Comparison of ENCODE assay signal across 1 cellular context in the genomic region with DNA sequence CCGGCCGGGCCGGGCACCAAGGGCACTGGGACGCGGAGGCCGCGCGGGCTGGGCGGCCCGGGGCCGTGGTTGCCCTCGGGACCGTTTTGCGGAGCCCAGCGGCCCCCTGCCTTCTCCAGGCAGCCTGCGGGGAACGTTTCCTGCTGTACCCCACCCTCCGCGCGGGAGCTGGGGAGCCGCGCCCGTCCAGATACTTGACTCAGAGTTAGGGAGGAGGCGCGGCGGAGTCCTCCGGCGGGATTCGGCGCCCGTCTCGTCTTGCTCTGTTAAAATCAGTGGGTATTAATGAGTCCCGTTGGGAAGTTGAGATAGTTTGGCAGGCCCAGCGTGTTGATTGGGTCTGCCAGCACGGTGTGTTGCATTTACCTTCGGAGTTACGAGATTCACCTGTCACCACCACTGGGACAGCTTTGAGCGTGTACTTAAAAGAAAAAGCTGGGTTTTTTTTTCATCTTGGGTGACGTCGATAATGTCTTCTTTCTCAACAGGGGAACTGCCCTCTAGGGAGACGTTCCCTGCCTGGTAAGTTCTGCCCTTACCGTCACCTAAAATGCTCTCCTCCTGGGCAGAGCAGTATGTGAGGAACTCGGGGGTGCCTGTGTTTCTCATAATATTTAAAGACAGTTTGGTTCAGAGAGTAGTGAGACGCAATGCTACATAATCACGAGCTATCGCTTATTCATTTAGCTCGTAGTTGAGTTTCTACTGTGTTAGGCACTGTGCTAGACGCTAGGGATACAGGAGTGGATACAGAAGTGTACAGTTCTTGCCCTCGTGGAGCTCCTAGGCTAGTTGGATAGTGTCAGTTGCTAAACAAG.
TF ChIP-seq lines count a peak whose summit lies in the region.

No MANE protein-coding gene starts in this region.

TF ChIP-seq in GM23338, 12 proteins besides CTCF, POLR2A, EP300 and RAD21:
- TF ChIP-seq ZNF331 (CRISPR knock-in tag; IDR thresholded peaks at IDR 0.05; ENCODE audit: low read depth), result no peak
- TF ChIP-seq, protein P1, sequence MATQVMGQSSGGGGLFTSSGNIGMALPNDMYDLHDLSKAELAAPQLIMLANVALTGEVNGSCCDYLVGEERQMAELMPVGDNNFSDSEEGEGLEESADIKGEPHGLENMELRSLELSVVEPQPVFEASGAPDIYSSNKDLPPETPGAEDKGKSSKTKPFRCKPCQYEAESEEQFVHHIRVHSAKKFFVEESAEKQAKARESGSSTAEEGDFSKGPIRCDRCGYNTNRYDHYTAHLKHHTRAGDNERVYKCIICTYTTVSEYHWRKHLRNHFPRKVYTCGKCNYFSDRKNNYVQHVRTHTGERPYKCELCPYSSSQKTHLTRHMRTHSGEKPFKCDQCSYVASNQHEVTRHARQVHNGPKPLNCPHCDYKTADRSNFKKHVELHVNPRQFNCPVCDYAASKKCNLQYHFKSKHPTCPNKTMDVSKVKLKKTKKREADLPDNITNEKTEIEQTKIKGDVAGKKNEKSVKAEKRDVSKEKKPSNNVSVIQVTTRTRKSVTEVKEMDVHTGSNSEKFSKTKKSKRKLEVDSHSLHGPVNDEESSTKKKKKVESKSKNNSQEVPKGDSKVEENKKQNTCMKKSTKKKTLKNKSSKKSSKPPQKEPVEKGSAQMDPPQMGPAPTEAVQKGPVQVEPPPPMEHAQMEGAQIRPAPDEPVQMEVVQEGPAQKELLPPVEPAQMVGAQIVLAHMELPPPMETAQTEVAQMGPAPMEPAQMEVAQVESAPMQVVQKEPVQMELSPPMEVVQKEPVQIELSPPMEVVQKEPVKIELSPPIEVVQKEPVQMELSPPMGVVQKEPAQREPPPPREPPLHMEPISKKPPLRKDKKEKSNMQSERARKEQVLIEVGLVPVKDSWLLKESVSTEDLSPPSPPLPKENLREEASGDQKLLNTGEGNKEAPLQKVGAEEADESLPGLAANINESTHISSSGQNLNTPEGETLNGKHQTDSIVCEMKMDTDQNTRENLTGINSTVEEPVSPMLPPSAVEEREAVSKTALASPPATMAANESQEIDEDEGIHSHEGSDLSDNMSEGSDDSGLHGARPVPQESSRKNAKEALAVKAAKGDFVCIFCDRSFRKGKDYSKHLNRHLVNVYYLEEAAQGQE (IDR thresholded peaks at IDR 0.05; ENCODE audit: unreplicated experiment), result no peak
- TF ChIP-seq POLR2AphosphoS5 (IDR thresholded peaks at IDR 0.05; ENCODE audit: low read depth), result no peak
- TF ChIP-seq JUNB (IDR thresholded peaks at IDR 0.05; ENCODE audit: unreplicated experiment), result no peak
- no peak for TF ChIP-seq EZH2 (IDR thresholded peaks at IDR 0.05; ENCODE audit: low read depth, unreplicated experiment)
- TF ChIP-seq, protein P2, sequence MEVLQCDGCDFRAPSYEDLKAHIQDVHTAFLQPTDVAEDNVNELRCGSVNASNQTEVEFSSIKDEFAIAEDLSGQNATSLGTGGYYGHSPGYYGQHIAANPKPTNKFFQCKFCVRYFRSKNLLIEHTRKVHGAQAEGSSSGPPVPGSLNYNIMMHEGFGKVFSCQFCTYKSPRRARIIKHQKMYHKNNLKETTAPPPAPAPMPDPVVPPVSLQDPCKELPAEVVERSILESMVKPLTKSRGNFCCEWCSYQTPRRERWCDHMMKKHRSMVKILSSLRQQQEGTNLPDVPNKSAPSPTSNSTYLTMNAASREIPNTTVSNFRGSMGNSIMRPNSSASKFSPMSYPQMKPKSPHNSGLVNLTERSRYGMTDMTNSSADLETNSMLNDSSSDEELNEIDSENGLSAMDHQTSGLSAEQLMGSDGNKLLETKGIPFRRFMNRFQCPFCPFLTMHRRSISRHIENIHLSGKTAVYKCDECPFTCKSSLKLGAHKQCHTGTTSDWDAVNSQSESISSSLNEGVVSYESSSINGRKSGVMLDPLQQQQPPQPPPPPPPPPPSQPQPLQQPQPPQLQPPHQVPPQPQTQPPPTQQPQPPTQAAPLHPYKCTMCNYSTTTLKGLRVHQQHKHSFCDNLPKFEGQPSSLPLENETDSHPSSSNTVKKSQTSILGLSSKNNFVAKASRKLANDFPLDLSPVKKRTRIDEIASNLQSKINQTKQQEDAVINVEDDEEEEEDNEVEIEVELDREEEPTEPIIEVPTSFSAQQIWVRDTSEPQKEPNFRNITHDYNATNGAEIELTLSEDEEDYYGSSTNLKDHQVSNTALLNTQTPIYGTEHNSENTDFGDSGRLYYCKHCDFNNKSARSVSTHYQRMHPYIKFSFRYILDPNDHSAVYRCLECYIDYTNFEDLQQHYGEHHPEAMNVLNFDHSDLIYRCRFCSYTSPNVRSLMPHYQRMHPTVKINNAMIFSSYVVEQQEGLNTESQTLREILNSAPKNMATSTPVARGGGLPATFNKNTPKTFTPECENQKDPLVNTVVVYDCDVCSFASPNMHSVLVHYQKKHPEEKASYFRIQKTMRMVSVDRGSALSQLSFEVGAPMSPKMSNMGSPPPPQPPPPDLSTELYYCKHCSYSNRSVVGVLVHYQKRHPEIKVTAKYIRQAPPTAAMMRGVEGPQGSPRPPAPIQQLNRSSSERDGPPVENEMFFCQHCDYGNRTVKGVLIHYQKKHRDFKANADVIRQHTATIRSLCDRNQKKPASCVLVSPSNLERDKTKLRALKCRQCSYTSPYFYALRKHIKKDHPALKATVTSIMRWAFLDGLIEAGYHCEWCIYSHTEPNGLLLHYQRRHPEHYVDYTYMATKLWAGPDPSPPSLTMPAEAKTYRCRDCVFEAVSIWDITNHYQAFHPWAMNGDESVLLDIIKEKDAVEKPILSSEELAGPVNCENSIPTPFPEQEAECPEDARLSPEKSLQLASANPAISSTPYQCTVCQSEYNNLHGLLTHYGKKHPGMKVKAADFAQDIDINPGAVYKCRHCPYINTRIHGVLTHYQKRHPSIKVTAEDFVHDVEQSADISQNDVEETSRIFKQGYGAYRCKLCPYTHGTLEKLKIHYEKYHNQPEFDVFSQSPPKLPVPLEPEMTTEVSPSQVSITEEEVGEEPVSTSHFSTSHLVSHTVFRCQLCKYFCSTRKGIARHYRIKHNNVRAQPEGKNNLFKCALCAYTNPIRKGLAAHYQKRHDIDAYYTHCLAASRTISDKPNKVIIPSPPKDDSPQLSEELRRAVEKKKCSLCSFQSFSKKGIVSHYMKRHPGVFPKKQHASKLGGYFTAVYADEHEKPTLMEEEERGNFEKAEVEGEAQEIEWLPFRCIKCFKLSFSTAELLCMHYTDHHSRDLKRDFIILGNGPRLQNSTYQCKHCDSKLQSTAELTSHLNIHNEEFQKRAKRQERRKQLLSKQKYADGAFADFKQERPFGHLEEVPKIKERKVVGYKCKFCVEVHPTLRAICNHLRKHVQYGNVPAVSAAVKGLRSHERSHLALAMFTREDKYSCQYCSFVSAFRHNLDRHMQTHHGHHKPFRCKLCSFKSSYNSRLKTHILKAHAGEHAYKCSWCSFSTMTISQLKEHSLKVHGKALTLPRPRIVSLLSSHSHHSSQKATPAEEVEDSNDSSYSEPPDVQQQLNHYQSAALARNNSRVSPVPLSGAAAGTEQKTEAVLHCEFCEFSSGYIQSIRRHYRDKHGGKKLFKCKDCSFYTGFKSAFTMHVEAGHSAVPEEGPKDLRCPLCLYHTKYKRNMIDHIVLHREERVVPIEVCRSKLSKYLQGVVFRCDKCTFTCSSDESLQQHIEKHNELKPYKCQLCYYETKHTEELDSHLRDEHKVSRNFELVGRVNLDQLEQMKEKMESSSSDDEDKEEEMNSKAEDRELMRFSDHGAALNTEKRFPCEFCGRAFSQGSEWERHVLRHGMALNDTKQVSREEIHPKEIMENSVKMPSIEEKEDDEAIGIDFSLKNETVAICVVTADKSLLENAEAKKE (CRISPR knock-in tag; IDR thresholded peaks at IDR 0.05), result no peak
- no peak for TF ChIP-seq CREB1 (CRISPR knock-in tag; IDR thresholded peaks at IDR 0.05; ENCODE audit: low read depth)
- no peak for TF ChIP-seq ETS1 (IDR thresholded peaks at IDR 0.05)
- no peak for TF ChIP-seq ZNF114 (CRISPR knock-in tag; IDR thresholded peaks at IDR 0.05)
- no peak for TF ChIP-seq STAT1 (IDR thresholded peaks at IDR 0.05; ENCODE audit: unreplicated experiment)
- no peak for TF ChIP-seq NANOG (IDR thresholded peaks at IDR 0.05; ENCODE audit: borderline replicate concordance)
- TF ChIP-seq EZH2phosphoT487 (IDR thresholded peaks at IDR 0.05; ENCODE audit: unreplicated experiment), result no peak
TF ChIP-seq in GM23338: peak in this region for 0.
